In genomic region chr4:33628296-33628695, GRCh38 we compare ENCODE assay signal across 14 cellular contexts.
DNase-seq lines count a peak whose midpoint lies in the region; ATAC-seq and TF ChIP-seq lines count a peak whose summit lies in the region.
"Had no signal": no experiment of that assay in that cellular context is flagged by ENCODE, and none has a peak within 500 bp of the region (broad histone marks: within the 10 kb centered on the region; RNA-seq: fewer than 3 reads in every experiment).

No MANE protein-coding gene starts in this region.

- DNase-seq in GM04504 (ENCODE audit: low read depth) (peak; percentile 6), astrocyte of the spinal cord (ENCODE audit: low read depth, low spot score) (peak; percentile 20), globus pallidus (ENCODE audit: low spot score) (peak; percentile 56), putamen (ENCODE audit: low spot score) (peak; percentile 17), cerebellar cortex (ENCODE audit: low spot score) (no peak), NCI-H2196 treated with DMSO at 0.1 percent for 48 hours (lab: John Stamatoyannopoulos, UW; ENCODE audit: unreplicated experiment) (no peak)
- DNase-seq: NCI-H1092, NCI-H82, Peyer's patch, Right ventricle myocardium superior had no signal

- TF ChIP-seq CTCF in astrocyte of the spinal cord (IDR thresholded peaks at IDR 0.05; ENCODE audit: low read depth, low read length): no peak

- no peak for ATAC-seq in HG03280 (IDR thresholded peaks at IDR 0.05; ENCODE audit: unreplicated experiment)
- ATAC-seq: A549, GM23338, K562 had no signal

- in situ Hi-C loops in astrocyte of the spinal cord (cut with HindIII; ENCODE audit: low sequenced_read_pairs): no loop called here

- no peak overlapping the region for H3K4me3 ChIP-seq in astrocyte of the spinal cord (ENCODE audit: low read depth, low read length)
- H3K4me3 ChIP-seq: A549, GM23338, K562, Peyer's patch had no signal

Comparison
In these comparisons a context has a peak if more than half of its experiments do, and no peak if none do; other contexts are left out.
1. DNase-seq: peak in GM04504 (single experiment), astrocyte of the spinal cord (single experiment), globus pallidus (single experiment) and putamen (single experiment); none in cerebellar cortex (single experiment) and NCI-H2196 treated with DMSO at 0.1 percent for 48 hours (single experiment).